ENCODE assay signal across 9 cellular contexts in genomic region chr1:226733876-226734414, GRCh38. TPM values are rescaled to one million over a fixed set of nuclear protein-coding genes. Genes with fewer than 3 reads are reported as not detected.
DNase-seq lines count a peak whose midpoint lies in the region; ATAC-seq, FAIRE-seq and TF ChIP-seq lines count a peak whose summit lies in the region.
"Had no signal": no experiment of that assay in that cellular context is flagged by ENCODE, and none has a peak within 500 bp of the region (broad histone marks: within the 10 kb centered on the region; RNA-seq: fewer than 3 reads in every experiment).

No MANE protein-coding gene starts in this region.

- H3K9me3 ChIP-seq in kidney (ENCODE audit: control insufficient read depth in 1 of 2, low read length in 2 of 2) (no peaks in the 10 kb centered on the region), subcutaneous abdominal adipose tissue (ENCODE audit: control insufficient read depth in 5 of 5, low read length in 5 of 5) (no peaks in the 10 kb centered on the region)

- H3K27me3 Mint-ChIP-seq in activated CD8-positive, alpha-beta memory T cell treated with anti-CD3 and anti-CD28 coated beads, Interleukin-2, amount 10 ng/mL, durations not matched to agents 7 days and 5 days, result no peaks in the 10 kb centered on the region
- peaks cover 1% of the 10 kb centered on the region for H3K27me3 Mint-ChIP-seq in activated T-helper 1 cell treated with anti-CD3 and anti-CD28 coated beads, Interleukin-12 subunit alpha, Interleukin-12 subunit beta, Interleukin-2, Interleukin-4 antibody, amounts not matched to agents 30 ng/mL and 10 ng/mL and 1 ng/mL, durations not matched to agents 14 hours and 24 hours and 36 hours (ENCODE audit: insufficient read depth)
- peaks cover 14% of the 10 kb centered on the region for H3K27me3 Mint-ChIP-seq in progenitor cell of endocrine pancreas

- peaks cover 70% of the 10 kb centered on the region for H3K4me1 Mint-ChIP-seq in activated CD8-positive, alpha-beta memory T cell treated with anti-CD3 and anti-CD28 coated beads, Interleukin-2, amount 10 ng/mL, durations not matched to agents 7 days and 5 days
- peaks cover 70% of the 10 kb centered on the region for H3K4me1 Mint-ChIP-seq in activated T-helper 1 cell treated with anti-CD3 and anti-CD28 coated beads, Interleukin-12 subunit alpha, Interleukin-12 subunit beta, Interleukin-2, Interleukin-4 antibody, amounts not matched to agents 30 ng/mL and 10 ng/mL and 1 ng/mL, durations not matched to agents 14 hours and 24 hours and 36 hours (ENCODE audit: low read depth)
- peaks cover 24% of the 10 kb centered on the region for H3K4me1 Mint-ChIP-seq in progenitor cell of endocrine pancreas (ENCODE audit: low read depth)

- H3K27ac Mint-ChIP-seq in activated CD8-positive, alpha-beta memory T cell treated with anti-CD3 and anti-CD28 coated beads, Interleukin-2, amount 10 ng/mL, durations not matched to agents 7 days and 5 days, result peak overlapping the region; percentile 43
- peak overlapping the region; percentile 63 for H3K27ac Mint-ChIP-seq in activated T-helper 1 cell treated with anti-CD3 and anti-CD28 coated beads, Interleukin-12 subunit alpha, Interleukin-12 subunit beta, Interleukin-2, Interleukin-4 antibody, amounts not matched to agents 30 ng/mL and 10 ng/mL and 1 ng/mL, durations not matched to agents 14 hours and 24 hours and 36 hours
- no peak overlapping the region for H3K27ac Mint-ChIP-seq in progenitor cell of endocrine pancreas

- ATAC-seq in activated CD8-positive, alpha-beta memory T cell treated with anti-CD3 and anti-CD28 coated beads, Interleukin-2, amount 10 ng/mL, durations not matched to agents 7 days and 5 days, result no peak
- no peak for ATAC-seq in left colon

- no peak for FAIRE-seq in kidney (lab: Jason Lieb, UNC)

- H3K4me1 ChIP-seq in kidney (ENCODE audit: control insufficient read depth in 1 of 2, insufficient read depth in 1 of 2, low read depth in 1 of 2, low read length in 2 of 2) (peaks cover 11 to 19% of the 10 kb centered on the region in 2 donors), subcutaneous abdominal adipose tissue (ENCODE audit: control insufficient read depth in 5 of 5, insufficient read depth in 5 of 5, low read length in 5 of 5) (peaks cover 7 to 72% (median 65%) of the 10 kb centered on the region in 5 donors)

- CTCF ChIA-PET in activated CD8-positive, alpha-beta memory T cell treated with anti-CD3 and anti-CD28 coated beads, Interleukin-2, amount 10 ng/mL, durations not matched to agents 7 days and 5 days (lab: Charles Lee), result interaction anchor here (0.7 to 1.5 kb wide), 9 partner anchors 22 to 99 kb away, joined by 3 to 6 read pairs (median 3); no protein-coding TSS in a partner anchor

- H3K4me3 ChIP-seq in kidney (ENCODE audit: low read length in 2 of 2) (peak overlapping the region; percentile 36 to 72), subcutaneous abdominal adipose tissue (ENCODE audit: low read depth in 1 of 5, low read length in 5 of 5) (peak overlapping the region in 4 of 5 donors; percentile 31 to 93 (median 90))

- DNase-seq in activated CD8-positive, alpha-beta memory T cell treated with anti-CD3 and anti-CD28 coated beads, Interleukin-2, amount 10 ng/mL, durations not matched to agents 7 days and 5 days, result no peak
- DNase-seq in activated CD8-positive, alpha-beta memory T cell treated with anti-CD3 and anti-CD28 coated beads for 24 hours, result no peak
- no peak for DNase-seq in activated T-helper 1 cell treated with anti-CD3 and anti-CD28 coated beads, Interleukin-12 subunit alpha, Interleukin-12 subunit beta, Interleukin-2, Interleukin-4 antibody, amounts not matched to agents 30 ng/mL and 10 ng/mL and 1 ng/mL, durations not matched to agents 14 hours and 24 hours and 36 hours (ENCODE audit: low spot score)
- no peak for DNase-seq in kidney
- DNase-seq in NCI-H128 (lab: John Stamatoyannopoulos, UW; ENCODE audit: unreplicated experiment), result no peak
- no peak for DNase-seq in left colon
- no peak for DNase-seq in progenitor cell of endocrine pancreas (ENCODE audit: low spot score, unreplicated experiment)
- DNase-seq: KBM-7 had no signal

- peaks cover 46% of the 10 kb centered on the region for H3K36me3 Mint-ChIP-seq in activated CD8-positive, alpha-beta memory T cell treated with anti-CD3 and anti-CD28 coated beads, Interleukin-2, amount 10 ng/mL, durations not matched to agents 7 days and 5 days
- H3K36me3 Mint-ChIP-seq in activated T-helper 1 cell treated with anti-CD3 and anti-CD28 coated beads, Interleukin-12 subunit alpha, Interleukin-12 subunit beta, Interleukin-2, Interleukin-4 antibody, amounts not matched to agents 30 ng/mL and 10 ng/mL and 1 ng/mL, durations not matched to agents 14 hours and 24 hours and 36 hours (ENCODE audit: low read depth), result peaks cover 51% of the 10 kb centered on the region
- peaks cover 2% of the 10 kb centered on the region for H3K36me3 Mint-ChIP-seq in progenitor cell of endocrine pancreas (ENCODE audit: insufficient read depth)

- H3K9ac ChIP-seq in kidney (ENCODE audit: low read length in 2 of 2) (peak overlapping the region; percentile 34 to 62), subcutaneous abdominal adipose tissue (ENCODE audit: low read length in 5 of 5) (peak overlapping the region in 2 of 5 donors; percentile 19 to 71)

- H3K4me3 Mint-ChIP-seq in activated CD8-positive, alpha-beta memory T cell treated with anti-CD3 and anti-CD28 coated beads, Interleukin-2, amount 10 ng/mL, durations not matched to agents 7 days and 5 days, result peak overlapping the region; percentile 88
- H3K4me3 Mint-ChIP-seq in activated T-helper 1 cell treated with anti-CD3 and anti-CD28 coated beads, Interleukin-12 subunit alpha, Interleukin-12 subunit beta, Interleukin-2, Interleukin-4 antibody, amounts not matched to agents 30 ng/mL and 10 ng/mL and 1 ng/mL, durations not matched to agents 14 hours and 24 hours and 36 hours, result peak overlapping the region; percentile 80
- H3K4me3 Mint-ChIP-seq in progenitor cell of endocrine pancreas (ENCODE audit: low read depth), result no peak overlapping the region

- H3K27ac ChIP-seq in kidney (ENCODE audit: low read depth in 2 of 2, low read length in 2 of 2), result peak overlapping the region; percentile 71 to 79
- peak overlapping the region; percentile 21 for H3K27ac ChIP-seq in subcutaneous abdominal adipose tissue (ENCODE audit: low read depth, low read length)

- intact Hi-C loops in activated T-helper 1 cell treated with anti-CD3 and anti-CD28 coated beads, Interleukin-12 subunit alpha, Interleukin-12 subunit beta, Interleukin-2, Interleukin-4 antibody, amounts not matched to agents 30 ng/mL and 10 ng/mL and 1 ng/mL, durations not matched to agents 14 hours and 24 hours and 36 hours (cut with micrococcal nuclease), result loop anchor here (10.0 kb wide), 1 partner anchor 669 kb away; the partner anchor contains the start of gene H3-3A
- intact Hi-C loops in kidney (cut with DNase I) (no loop called here), left colon (cut with DNase I, micrococcal nuclease) (loop anchor here in 1 of 2 donors (10.0 kb wide), 1 partner anchor 91 kb away; no protein-coding TSS in a partner anchor)

- H3K36me3 ChIP-seq in kidney (ENCODE audit: control insufficient read depth in 1 of 2, insufficient read depth in 2 of 2, low read length in 2 of 2) (no peaks in the 10 kb centered on the region), subcutaneous abdominal adipose tissue (ENCODE audit: control insufficient read depth in 5 of 5, insufficient read depth in 5 of 5, low read length in 5 of 5) (peaks cover 0 to 34% (median 21%) of the 10 kb centered on the region in 5 donors)

- no peaks in the 10 kb centered on the region for H3K9me3 Mint-ChIP-seq in activated CD8-positive, alpha-beta memory T cell treated with anti-CD3 and anti-CD28 coated beads, Interleukin-2, amount 10 ng/mL, durations not matched to agents 7 days and 5 days (ENCODE audit: low read depth)
- no peaks in the 10 kb centered on the region for H3K9me3 Mint-ChIP-seq in activated T-helper 1 cell treated with anti-CD3 and anti-CD28 coated beads, Interleukin-12 subunit alpha, Interleukin-12 subunit beta, Interleukin-2, Interleukin-4 antibody, amounts not matched to agents 30 ng/mL and 10 ng/mL and 1 ng/mL, durations not matched to agents 14 hours and 24 hours and 36 hours
- no peaks in the 10 kb centered on the region for H3K9me3 Mint-ChIP-seq in progenitor cell of endocrine pancreas (ENCODE audit: low read depth)

- TF ChIP-seq CTCF in kidney (IDR thresholded peaks at IDR 0.05; ENCODE audit: borderline replicate concordance, extremely low read depth, insufficient read depth) (no peak), progenitor cell of endocrine pancreas (IDR thresholded peaks at IDR 0.05; ENCODE audit: unreplicated experiment) (no peak)

- no peaks in the 10 kb centered on the region for H3K27me3 ChIP-seq in subcutaneous abdominal adipose tissue (ENCODE audit: control insufficient read depth in 5 of 5, insufficient read depth in 4 of 5, low read length in 5 of 5)

RNA-seq across cellular contexts. Expression of gene ITPKB, which starts 5.1 kb away (rescaled TPM):
- 10 to 100 TPM; 40.9 to 43.4 TPM for total RNA-seq in activated CD8-positive, alpha-beta memory T cell treated with anti-CD3 and anti-CD28 coated beads, Interleukin-2, amount 10 ng/mL, durations not matched to agents 7 days and 5 days
- 38.3 and 38.5 TPM in 2 replicates for total RNA-seq in activated T-helper 1 cell treated with anti-CD3 and anti-CD28 coated beads, Interleukin-12 subunit alpha, Interleukin-12 subunit beta, Interleukin-2, Interleukin-4 antibody, amounts not matched to agents 30 ng/mL and 10 ng/mL and 1 ng/mL, durations not matched to agents 14 hours and 24 hours and 36 hours
- 39.3 TPM for total RNA-seq in kidney
- polyA plus RNA-seq in kidney (ENCODE audit: insufficient read depth, low read depth, low replicate concordance), result 20.2 TPM
- 10 to 100 TPM in 1 of 2 donors, 1 to 10 TPM in 1; 9.7 to 20.9 TPM for total RNA-seq in left colon
- 9.3 and 9.8 TPM in 2 replicates for total RNA-seq in progenitor cell of endocrine pancreas
